Comparison of ENCODE assay signal across 27 cellular contexts in genomic region chr12:4826909-4827308, GRCh38.
DNase-seq lines count a peak whose midpoint lies in the region; ATAC-seq and TF ChIP-seq lines count a peak whose summit lies in the region.
"Had no signal": no experiment of that assay in that cellular context is flagged by ENCODE, and none has a peak within 500 bp of the region (broad histone marks: within the 10 kb centered on the region; RNA-seq: fewer than 3 reads in every experiment).

No MANE protein-coding gene starts in this region.

- H3K9me2 ChIP-seq in SU-DHL-6 (replicated peaks; ENCODE audit: insufficient read depth, low read length): no peaks in the 10 kb centered on the region

- no peaks in the 10 kb centered on the region for H3K36me3 ChIP-seq in CD4-positive, CD25-positive, alpha-beta regulatory T cell (ENCODE audit: control insufficient read depth, insufficient read depth, low read length)
- H3K36me3 ChIP-seq in SU-DHL-6 (ENCODE audit: low read length) (no peaks in the 10 kb centered on the region; the same call in 1 of the 2 replicates), vagina (no peaks in the 10 kb centered on the region)
- H3K36me3 ChIP-seq: MG63, sigmoid colon had no signal

- no peaks in the 10 kb centered on the region for H3K9me3 ChIP-seq in CD4-positive, CD25-positive, alpha-beta regulatory T cell (ENCODE audit: control insufficient read depth in 2 of 2, low read length in 2 of 2)
- H3K9me3 ChIP-seq in SU-DHL-6 (ENCODE audit: insufficient read depth, low read length) (no peaks in the 10 kb centered on the region), vagina (no peaks in the 10 kb centered on the region)
- H3K9me3 ChIP-seq: MG63, sigmoid colon had no signal

- H3F3A ChIP-seq in SU-DHL-6 (ENCODE audit: insufficient read depth): peaks cover 13% of the 10 kb centered on the region

- H3K4me1 Mint-ChIP-seq in T-helper 2 cell treated with Interferon-gamma antibody and Interleukin-4, amounts not matched to agents 5 μg/mL and 100 μg/mL, for 36 hours (ENCODE audit: low read depth): peaks cover 74% of the 10 kb centered on the region
- H3K4me1 Mint-ChIP-seq in CD4-positive, CD25-positive, alpha-beta regulatory T cell: peaks cover 27 to 78% (median 60%) of the 10 kb centered on the region in 4 donors
- peaks cover 57 to 61% of the 10 kb centered on the region in 2 donors for H3K4me1 Mint-ChIP-seq in effector memory CD8-positive, alpha-beta T cell (ENCODE audit: low read depth in 2 of 2)

- no peaks in the 10 kb centered on the region for H3K27me3 Mint-ChIP-seq in T-helper 2 cell treated with Interferon-gamma antibody and Interleukin-4, amounts not matched to agents 5 μg/mL and 100 μg/mL, for 36 hours (ENCODE audit: low read depth)
- H3K27me3 Mint-ChIP-seq in CD4-positive, CD25-positive, alpha-beta regulatory T cell: no peaks in the 10 kb centered on the region
- no peaks in the 10 kb centered on the region for H3K27me3 Mint-ChIP-seq in effector memory CD8-positive, alpha-beta T cell

- no peak overlapping the region for H3K4me3 ChIP-seq in CD4-positive, CD25-positive, alpha-beta regulatory T cell (ENCODE audit: low read depth, low read length)
- H3K4me3 ChIP-seq in SU-DHL-6 (ENCODE audit: insufficient read depth, low read length, poor library complexity, severe bottlenecking) (no peak overlapping the region), vagina (no peak overlapping the region)
- H3K4me3 ChIP-seq: dorsolateral prefrontal cortex, MG63, sigmoid colon had no signal

- H3K27ac ChIP-seq in CD4-positive, CD25-positive, alpha-beta regulatory T cell (ENCODE audit: insufficient read depth, low read length, poor library complexity, severe bottlenecking): peak overlapping the region; percentile 69
- H3K27ac ChIP-seq in SU-DHL-6 (ENCODE audit: low read depth, low read length) (peak overlapping the region; percentile 89; the same call in 1 of the 2 replicates), vagina (no peak overlapping the region)
- H3K27ac ChIP-seq: dorsolateral prefrontal cortex, sigmoid colon had no signal

- peak overlapping the region; percentile 93 for H3K4me3 Mint-ChIP-seq in T-helper 2 cell treated with Interferon-gamma antibody and Interleukin-4, amounts not matched to agents 5 μg/mL and 100 μg/mL, for 36 hours
- H3K4me3 Mint-ChIP-seq in CD4-positive, CD25-positive, alpha-beta regulatory T cell: peak overlapping the region in 1 of 4 donors; percentile 64
- H3K4me3 Mint-ChIP-seq in effector memory CD8-positive, alpha-beta T cell: peak overlapping the region in 1 of 2 donors; percentile 49

- TF ChIP-seq POLR2A in vagina (IDR thresholded peaks at IDR 0.05): no peak

- H3K9me3 Mint-ChIP-seq in T-helper 2 cell treated with Interferon-gamma antibody and Interleukin-4, amounts not matched to agents 5 μg/mL and 100 μg/mL, for 36 hours: peaks cover 1% of the 10 kb centered on the region
- H3K9me3 Mint-ChIP-seq in CD4-positive, CD25-positive, alpha-beta regulatory T cell: no peaks in the 10 kb centered on the region
- no peaks in the 10 kb centered on the region for H3K9me3 Mint-ChIP-seq in effector memory CD8-positive, alpha-beta T cell
- H3K9me3 Mint-ChIP-seq: IgD-negative memory B cell had no signal

- H4K20me1 ChIP-seq in SU-DHL-6 (ENCODE audit: low read depth, low read length): no peaks in the 10 kb centered on the region

- H3K27me3 ChIP-seq in CD4-positive, CD25-positive, alpha-beta regulatory T cell (ENCODE audit: control insufficient read depth, insufficient read depth, low read length): no peaks in the 10 kb centered on the region
- H3K27me3 ChIP-seq in SU-DHL-6 (ENCODE audit: low read length) (no peaks in the 10 kb centered on the region), vagina (no peaks in the 10 kb centered on the region)
- H3K27me3 ChIP-seq: MG63 had no signal

- peaks cover 64% of the 10 kb centered on the region for H3K4me1 ChIP-seq in CD4-positive, CD25-positive, alpha-beta regulatory T cell (ENCODE audit: control insufficient read depth, insufficient read depth, low read length, poor library complexity, severe bottlenecking)
- H3K4me1 ChIP-seq in vagina: no peaks in the 10 kb centered on the region

- peak overlapping the region; percentile 99 for H3K27ac Mint-ChIP-seq in T-helper 2 cell treated with Interferon-gamma antibody and Interleukin-4, amounts not matched to agents 5 μg/mL and 100 μg/mL, for 36 hours
- peak overlapping the region; percentile 71 to 93 (median 82) for H3K27ac Mint-ChIP-seq in CD4-positive, CD25-positive, alpha-beta regulatory T cell
- H3K27ac Mint-ChIP-seq in effector memory CD8-positive, alpha-beta T cell: peak overlapping the region; percentile 75 to 91
- H3K27ac Mint-ChIP-seq: progenitor cell of endocrine pancreas had no signal

- no peak for ATAC-seq in CD4-positive, CD25-positive, alpha-beta regulatory T cell (ENCODE audit: low read depth in 2 of 2)
- ATAC-seq in effector memory CD8-positive, alpha-beta T cell (replicated peaks): no peak
- ATAC-seq: left lobe of liver had no signal

- H3K79me2 ChIP-seq in SU-DHL-6 (ENCODE audit: insufficient read depth, low read length): no peaks in the 10 kb centered on the region; the same call in 1 of the 2 replicates

- peak overlapping the region; percentile 89 for H3K4me2 ChIP-seq in SU-DHL-6 (ENCODE audit: low read depth, low read length, poor library complexity, severe bottlenecking)

- peaks cover 78% of the 10 kb centered on the region for H3K36me3 Mint-ChIP-seq in T-helper 2 cell treated with Interferon-gamma antibody and Interleukin-4, amounts not matched to agents 5 μg/mL and 100 μg/mL, for 36 hours (ENCODE audit: low read depth)
- no peaks in the 10 kb centered on the region for H3K36me3 Mint-ChIP-seq in CD4-positive, CD25-positive, alpha-beta regulatory T cell
- H3K36me3 Mint-ChIP-seq in effector memory CD8-positive, alpha-beta T cell (ENCODE audit: insufficient read depth): no peaks in the 10 kb centered on the region

- intact Hi-C loops in vagina (cut with DNase I): no loop called here

- TF ChIP-seq CTCF in SU-DHL-6 (IDR thresholded peaks at IDR 0.05; ENCODE audit: insufficient read depth, low read length, poor library complexity, severe bottlenecking) (no peak), vagina (IDR thresholded peaks at IDR 0.05) (no peak)

- no peak for DNase-seq in T-helper 2 cell treated with Interferon-gamma antibody and Interleukin-4, amounts not matched to agents 5 μg/mL and 100 μg/mL, for 36 hours (ENCODE audit: low spot score)
- DNase-seq in T-helper 2 cell (no peak), kidney tubule cell (ENCODE audit: low spot score) (no peak), vagina (ENCODE audit: extremely low spot score in 2 of 2) (no peak), D341Med (ENCODE audit: low spot score) (no peak)
- no peak for DNase-seq in CD4-positive, CD25-positive, alpha-beta regulatory T cell
- no peak for DNase-seq in effector memory CD8-positive, alpha-beta T cell
- DNase-seq: 8988T; activated CD4-positive, alpha-beta T cell treated with anti-CD3 and anti-CD28 coated beads for 48 hours; activated CD8-positive, alpha-beta memory T cell treated with anti-CD3 and anti-CD28 coated beads, Interleukin-2, amount 50 U/mL, for 4 hours; activated effector memory CD4-positive, alpha-beta T cell treated with Interleukin-2 at 50 U/mL for 16 hours; cerebellar nuclear complex; DMS53; dorsolateral prefrontal cortex; GDM1; hypothalamus; mesendoderm; MG63; NCI-H2029 treated with DMSO at 0.1 percent for 48 hours; NCI-H2227 treated with DMSO at 0.1 percent for 48 hours; sigmoid colon; stimulated activated CD4-positive, alpha-beta T cell treated with anti-CD3 and anti-CD28 coated beads, Interleukin-4, amount 100 ng/mL, for 24 hours; stimulated activated naive CD4-positive, alpha-beta T cell had no signal

- no peak overlapping the region for H3K9ac ChIP-seq in SU-DHL-6 (ENCODE audit: low read length)

- no peak overlapping the region for H2AFZ ChIP-seq in SU-DHL-6 (ENCODE audit: low read depth, low read length, severe bottlenecking)
